31 cellular contexts compared by ENCODE assay signal in genomic region chr11:66036334-66036710, GRCh38. TPM values are rescaled to one million over a fixed set of nuclear protein-coding genes. Genes with fewer than 3 reads are reported as not detected.
"Had no signal": no experiment of that assay in that cellular context is flagged by ENCODE, and none has a peak within 500 bp of the region (broad histone marks: within the 10 kb centered on the region; RNA-seq: fewer than 3 reads in every experiment).

No MANE protein-coding gene starts in this region.

- ATAC-seq: naive thymus-derived CD4-positive, alpha-beta T cell; natural killer cell; psoas muscle; sciatic nerve; stimulated activated memory B cell treated with anti-CD40 and anti-IgM and Interleukin-4, amounts not matched to agents 10 μg/mL and 1 μg/mL and 100 μg/mL, for 72 hours; stimulated activated naive CD8-positive, alpha-beta T cell treated with anti-CD3 and anti-CD28 coated beads, Interleukin-15, amount 100 ng/mL, for 72 hours; stimulated activated naive CD8-positive, alpha-beta T cell treated with anti-CD3 and anti-CD28 coated beads, Interleukin-15, Interleukin-2, amounts not matched to agents 100 U/mL and 50 U/mL, for 24 hours; upper lobe of right lung had no signal

- H3K36me3 ChIP-seq: neural progenitor cell, ovary, spleen, suprapubic skin, tibial artery, transverse colon, upper lobe of right lung, uterus had no signal

- H3K79me2 ChIP-seq: parathyroid adenoma had no signal

- H3K9ac ChIP-seq: neural progenitor cell, parathyroid adenoma had no signal

- DNase-seq: naive thymus-derived CD4-positive, alpha-beta T cell; natural killer cell; occipital lobe; ovary; psoas muscle; right cardiac atrium; spleen; stimulated activated CD4-positive, alpha-beta T cell treated with anti-CD3 and anti-CD28 coated beads, Interleukin-12 subunit alpha, Interleukin-12 subunit beta, amount 100 ng/mL, for 4 hours; stimulated activated CD4-positive, alpha-beta T cell treated with anti-CD3 and anti-CD28 coated beads, Interleukin-1b, Interleukin-23, amount 100 ng/mL, for 48 hours; stimulated activated CD4-positive, alpha-beta T cell treated with anti-CD3 and anti-CD28 coated beads, Interleukin-4, amount 100 ng/mL, for 1 hour; stimulated activated CD4-positive, alpha-beta T cell treated with anti-CD3 and anti-CD28 coated beads, Interleukin-4, amount 100 ng/mL, for 4 hours; stimulated activated CD8-positive, alpha-beta memory T cell treated with anti-CD3 and anti-CD28 coated beads, Interleukin-4, amount 100 ng/mL, for 48 hours; stimulated activated naive CD4-positive, alpha-beta T cell; stimulated activated naive CD8-positive, alpha-beta T cell treated with anti-CD3 and anti-CD28 coated beads, Interleukin-15, amount 100 ng/mL, for 72 hours; stimulated activated naive CD8-positive, alpha-beta T cell treated with anti-CD3 and anti-CD28 coated beads, Interleukin-15, Interleukin-2, amounts not matched to agents 100 U/mL and 50 U/mL, for 24 hours; substantia nigra; testis; tibial artery; transverse colon; upper lobe of right lung; uterus had no signal

- H3K4me3 ChIP-seq: neural progenitor cell, ovary, psoas muscle, skin epidermis, smooth muscle cell, spleen, suprapubic skin, testis, tibial artery, transverse colon, upper lobe of right lung, uterus had no signal

- H2AFZ ChIP-seq: neural progenitor cell had no signal

- H3K27me3 ChIP-seq: neural progenitor cell, ovary, testis, tibial artery, transverse colon, upper lobe of right lung, uterus had no signal

- H3K27ac ChIP-seq: neural progenitor cell, ovary, parathyroid adenoma, psoas muscle, skin epidermis, spleen, suprapubic skin, testis, tibial artery, transverse colon, upper lobe of right lung, uterus had no signal

- H3K4me2 ChIP-seq: neural progenitor cell, smooth muscle cell had no signal

- H3K9me3 ChIP-seq: ovary, psoas muscle, suprapubic skin, testis, tibial artery, transverse colon, upper lobe of right lung, uterus had no signal

- H3K4me1 ChIP-seq: neural progenitor cell, parathyroid adenoma, psoas muscle, suprapubic skin, testis, tibial artery, transverse colon, upper lobe of right lung, uterus had no signal

RNA-seq across cellular contexts. Expression of gene CATSPER1, which starts 10.0 kb away (rescaled TPM):
- total RNA-seq: occipital lobe, progenitor cell of endocrine pancreas, psoas muscle, right cardiac atrium, sciatic nerve, smooth muscle cell, suprapubic skin, transverse colon, urinary bladder had no signal
- polyA plus RNA-seq: naive thymus-derived CD4-positive, alpha-beta T cell; neural cell; ovary; right cardiac atrium had no signal

RNA-seq across cellular contexts. Expression of gene GAL3ST3, which starts 12.6 kb away (rescaled TPM):
- total RNA-seq: naive thymus-derived CD4-positive, alpha-beta T cell; natural killer cell; sciatic nerve; spleen; suprapubic skin; transverse colon; upper lobe of right lung had no signal
- polyA plus RNA-seq: naive thymus-derived CD4-positive, alpha-beta T cell; urinary bladder had no signal

RNA-seq across cellular contexts. Expression of gene CST6, which starts 24.5 kb away (rescaled TPM):
- total RNA-seq: natural killer cell, occipital lobe, progenitor cell of endocrine pancreas, spleen, transverse colon had no signal
- polyA plus RNA-seq: naive thymus-derived CD4-positive, alpha-beta T cell; neural cell had no signal
